ENCODE assay signal across 16 cellular contexts in genomic region chr5:138468966-138469539, GRCh38. TPM values are rescaled to one million over a fixed set of nuclear protein-coding genes. Genes with fewer than 3 reads are reported as not detected.
A peak's percentile ranks its signal among the peaks of the same experiment; 100 is the strongest.
DNase-seq lines count a peak whose midpoint lies in the region; ATAC-seq, FAIRE-seq and TF ChIP-seq lines count a peak whose summit lies in the region.
"Had no signal": no experiment of that assay in that cellular context is flagged by ENCODE, and none has a peak within 500 bp of the region (broad histone marks: within the 10 kb centered on the region; RNA-seq: fewer than 3 reads in every experiment).

No MANE protein-coding gene starts in this region.

- H3K4me1 ChIP-seq in kidney (ENCODE audit: control insufficient read depth in 1 of 2, insufficient read depth in 1 of 2, low read depth in 1 of 2, low read length in 2 of 2), result peaks cover 0 to 11% of the 10 kb centered on the region in 2 donors

- H3K36me3 Mint-ChIP-seq in activated naive CD4-positive, alpha-beta T cell treated with anti-CD3 and anti-CD28 coated beads, Interleukin-2, amount 50 U/mL, for 24 hours, result peaks cover 14% of the 10 kb centered on the region
- peaks cover 25% of the 10 kb centered on the region for H3K36me3 Mint-ChIP-seq in activated naive CD8-positive, alpha-beta T cell treated with anti-CD3 and anti-CD28 coated beads, Interleukin-2, amount 50 U/mL, for 24 hours (ENCODE audit: low read depth)

- H3K27ac Mint-ChIP-seq in activated naive CD4-positive, alpha-beta T cell treated with anti-CD3 and anti-CD28 coated beads, Interleukin-2, amount 50 U/mL, for 24 hours, result no peak overlapping the region
- H3K27ac Mint-ChIP-seq in activated naive CD8-positive, alpha-beta T cell treated with anti-CD3 and anti-CD28 coated beads, Interleukin-2, amount 50 U/mL, for 24 hours, result no peak overlapping the region

- peaks cover 25% of the 10 kb centered on the region for H3K4me1 Mint-ChIP-seq in activated naive CD4-positive, alpha-beta T cell treated with anti-CD3 and anti-CD28 coated beads, Interleukin-2, amount 50 U/mL, for 24 hours
- H3K4me1 Mint-ChIP-seq in activated naive CD8-positive, alpha-beta T cell treated with anti-CD3 and anti-CD28 coated beads, Interleukin-2, amount 50 U/mL, for 24 hours, result peaks cover 24% of the 10 kb centered on the region

- no peak for ATAC-seq in activated naive CD8-positive, alpha-beta T cell treated with anti-CD3 and anti-CD28 coated beads, Interleukin-2, amount 50 U/mL, for 24 hours
- ATAC-seq in HG02884 (IDR thresholded peaks at IDR 0.05; ENCODE audit: unreplicated experiment) (no peak), HG02798 (IDR thresholded peaks at IDR 0.05; ENCODE audit: poor library complexity, unreplicated experiment) (no peak)
- ATAC-seq: naive thymus-derived CD8-positive, alpha-beta T cell had no signal

- no peak overlapping the region for H3K27ac ChIP-seq in kidney (ENCODE audit: low read depth in 2 of 2, low read length in 2 of 2)
- H3K27ac ChIP-seq: BLaER1, foreskin keratinocyte, VCaP had no signal

- H3K9me3 Mint-ChIP-seq in activated naive CD4-positive, alpha-beta T cell treated with anti-CD3 and anti-CD28 coated beads, Interleukin-2, amount 50 U/mL, for 24 hours, result no peaks in the 10 kb centered on the region
- no peaks in the 10 kb centered on the region for H3K9me3 Mint-ChIP-seq in activated naive CD8-positive, alpha-beta T cell treated with anti-CD3 and anti-CD28 coated beads, Interleukin-2, amount 50 U/mL, for 24 hours
- H3K9me3 Mint-ChIP-seq: naive thymus-derived CD8-positive, alpha-beta T cell had no signal

- no peak overlapping the region for H3K9ac ChIP-seq in kidney (ENCODE audit: low read length in 2 of 2)
- H3K9ac ChIP-seq: BLaER1 had no signal

- peak overlapping the region in 1 of 2 donors; percentile 78 for H3K4me3 ChIP-seq in kidney (ENCODE audit: low read length in 2 of 2)
- H3K4me3 ChIP-seq: BLaER1 had no signal

- intact Hi-C loops in kidney (cut with DNase I), result no loop called here

- no peaks in the 10 kb centered on the region for H3K27me3 Mint-ChIP-seq in activated naive CD4-positive, alpha-beta T cell treated with anti-CD3 and anti-CD28 coated beads, Interleukin-2, amount 50 U/mL, for 24 hours
- peaks cover 2% of the 10 kb centered on the region for H3K27me3 Mint-ChIP-seq in activated naive CD8-positive, alpha-beta T cell treated with anti-CD3 and anti-CD28 coated beads, Interleukin-2, amount 50 U/mL, for 24 hours
- H3K27me3 Mint-ChIP-seq: naive thymus-derived CD8-positive, alpha-beta T cell had no signal

- peaks cover 6 to 23% of the 10 kb centered on the region in 2 donors for H3K36me3 ChIP-seq in kidney (ENCODE audit: control insufficient read depth in 1 of 2, insufficient read depth in 2 of 2, low read length in 2 of 2)

- no peak for DNase-seq in activated naive CD4-positive, alpha-beta T cell treated with anti-CD3 and anti-CD28 coated beads, Interleukin-2, amount 50 U/mL, for 16 hours
- DNase-seq in activated naive CD8-positive, alpha-beta T cell treated with anti-CD3 and anti-CD28 coated beads, Interleukin-2, amount 50 U/mL, for 24 hours, result no peak
- DNase-seq in kidney (no peak), urothelium cell line (ENCODE audit: low spot score) (peak; percentile 1), COLO829 (ENCODE audit: low spot score) (no peak)
- DNase-seq: NCI-H1436, SHP77 had no signal

- H3K4me3 Mint-ChIP-seq in activated naive CD4-positive, alpha-beta T cell treated with anti-CD3 and anti-CD28 coated beads, Interleukin-2, amount 50 U/mL, for 24 hours, result peak overlapping the region; percentile 91
- peak overlapping the region; percentile 84 for H3K4me3 Mint-ChIP-seq in activated naive CD8-positive, alpha-beta T cell treated with anti-CD3 and anti-CD28 coated beads, Interleukin-2, amount 50 U/mL, for 24 hours

- H3K9me3 ChIP-seq in kidney (ENCODE audit: control insufficient read depth in 1 of 2, low read length in 2 of 2), result no peaks in the 10 kb centered on the region
- H3K9me3 ChIP-seq: BLaER1 had no signal

- FAIRE-seq in kidney (lab: Jason Lieb, UNC), result peak; percentile 38
- FAIRE-seq in urothelium cell line (lab: Jason Lieb, UNC), result no peak
- FAIRE-seq: colon, keratinocyte had no signal

- TF ChIP-seq CTCF in kidney (IDR thresholded peaks at IDR 0.05; ENCODE audit: borderline replicate concordance, extremely low read depth, insufficient read depth), result no peak

RNA-seq across cellular contexts. Expression of gene EGR1, which starts 3.8 kb away (rescaled TPM):
- 68.6 TPM for total RNA-seq in kidney
- 65.8 TPM for polyA plus RNA-seq in kidney (ENCODE audit: insufficient read depth, low read depth, low replicate concordance)

RNA-seq across cellular contexts. Expression of gene REEP2, which starts 30.2 kb away (rescaled TPM):
- 1.9 TPM for total RNA-seq in kidney
- 8.8 TPM for polyA plus RNA-seq in kidney (ENCODE audit: insufficient read depth, low read depth, low replicate concordance)
